ENCODE assay signal across 8 cellular contexts in genomic region chr2:20651731-20652099, GRCh38. TPM values are rescaled to one million over a fixed set of nuclear protein-coding genes. Genes with fewer than 3 reads are reported as not detected.
DNase-seq lines count a peak whose midpoint lies in the region; ATAC-seq, FAIRE-seq and TF ChIP-seq lines count a peak whose summit lies in the region.

No MANE protein-coding gene starts in this region.

- intact Hi-C loops in activated CD4-positive, alpha-beta T cell treated with anti-CD3 and anti-CD28 coated beads, Interleukin-2, amount 10 ng/mL, durations not matched to agents 24 days and 14 days (cut with micrococcal nuclease), result loop anchor here (1.0 to 5.0 kb wide), 5 partner anchors 10 to 409 kb away; partner anchors contain the start of genes LDAH and RHOB
- intact Hi-C loops in GM12878 (cut with micrococcal nuclease; ENCODE audit: unreplicated experiment) (no loop called here), lower lobe of right lung (cut with DNase I) (no loop called here), tibial artery (cut with DNase I; ENCODE audit: low total_unique reads) (no loop called here)

- no peaks in the 10 kb centered on the region for H3K79me2 ChIP-seq in GM12878 (ENCODE audit: control insufficient read depth, insufficient read depth, low read length)

- SMC1A ChIA-PET in GM12878 (lab: Charles Lee; ENCODE audit: uncharacterized antibody, unreplicated experiment), result interaction anchor here (0.6 to 3.3 kb wide), 15 partner anchors 9 to 600 kb away, joined by 3 to 22 read pairs (median 4); partner anchors contain the start of genes LAPTM4A and RHOB

- peaks cover 14% of the 10 kb centered on the region for H3K27me3 Mint-ChIP-seq in activated CD4-positive, alpha-beta T cell treated with anti-CD3 and anti-CD28 coated beads, Interleukin-2, amount 10 ng/mL, durations not matched to agents 24 days and 14 days

- no peaks in the 10 kb centered on the region for H3K9me3 Mint-ChIP-seq in activated CD4-positive, alpha-beta T cell treated with anti-CD3 and anti-CD28 coated beads, Interleukin-2, amount 10 ng/mL, durations not matched to agents 24 days and 14 days

- no peak for DNase-seq in activated CD4-positive, alpha-beta T cell treated with anti-CD3 and anti-CD28 coated beads, Interleukin-2, amount 10 ng/mL, durations not matched to agents 24 days and 14 days
- no peak for DNase-seq in activated CD4-positive, alpha-beta T cell treated with anti-CD3 and anti-CD28 coated beads, Interleukin-2, amount 50 U/mL, for 1 hour
- no peak for DNase-seq in GM12878 (ENCODE audit: low read depth, low spot score)
- DNase-seq in lower lobe of right lung, result peak; percentile 18
- DNase-seq in tibial artery, result no peak
- no peak for DNase-seq in H4 (ENCODE audit: low spot score)
- no peak for DNase-seq in hippocampal formation (lab: John Stamatoyannopoulos, UW)
- no peak for DNase-seq in stimulated activated CD4-positive, alpha-beta T cell treated with anti-CD3 and anti-CD28 coated beads, Interleukin-4, amount 100 ng/mL, for 4 hours

- TF ChIP-seq EP300 in GM12878 (IDR thresholded peaks at IDR 0.05; ENCODE audit: borderline replicate concordance in 1 of 2, control insufficient read depth in 1 of 2, low read depth in 2 of 2, low read length in 2 of 2), result no peak

- 77% methylated on average over 7 of the region's 7 CpGs for WGBS in GM12878 (ENCODE audit: insufficient coverage, insufficient replicate concordance, low lambda C conversion rate, missing lambda C conversion rate)

- in situ Hi-C loops in GM12878 (cut with MboI), result loop anchor here (25.0 kb wide), 1 partner anchor 461 kb away; the partner anchor contains the start of gene TDRD15

- H3K4me2 ChIP-seq in GM12878 (ENCODE audit: control insufficient read depth, insufficient read depth), result peak overlapping the region; percentile 60

- H3K36me3 Mint-ChIP-seq in activated CD4-positive, alpha-beta T cell treated with anti-CD3 and anti-CD28 coated beads, Interleukin-2, amount 10 ng/mL, durations not matched to agents 24 days and 14 days (ENCODE audit: low read depth), result no peaks in the 10 kb centered on the region

- RAD21 ChIA-PET in GM12878 (lab: Charles Lee; ENCODE audit: unreplicated experiment), result interaction anchor here (0.8 to 3.3 kb wide), 13 partner anchors 9 to 636 kb away, joined by 3 to 24 read pairs (median 6); partner anchors contain the start of gene RHOB

- H2AFZ ChIP-seq in GM12878 (ENCODE audit: control insufficient read depth, low read depth, low read length), result peak overlapping the region; percentile 69

- TF ChIP-seq RAD21 in GM12878 (IDR thresholded peaks at IDR 0.05; ENCODE audit: insufficient read depth, low read depth, low read length), result no peak

- peak overlapping the region; percentile 85 for H3K4me3 Mint-ChIP-seq in activated CD4-positive, alpha-beta T cell treated with anti-CD3 and anti-CD28 coated beads, Interleukin-2, amount 10 ng/mL, durations not matched to agents 24 days and 14 days

- no peaks in the 10 kb centered on the region for H3K36me3 ChIP-seq in GM12878 (ENCODE audit: control insufficient read depth in 2 of 2, insufficient read depth in 2 of 2, low read length in 1 of 2)
- no peaks in the 10 kb centered on the region for H3K36me3 ChIP-seq in lower lobe of right lung
- H3K36me3 ChIP-seq in tibial artery, result peaks cover 0 to 5% (median 3%) of the 10 kb centered on the region in 3 donors

- H3K4me1 ChIP-seq in GM12878 (ENCODE audit: control insufficient read depth, insufficient read depth, low read length) (peaks cover 4% of the 10 kb centered on the region), lower lobe of right lung (peaks cover 30% of the 10 kb centered on the region), tibial artery (peaks cover 0 to 50% (median 37%) of the 10 kb centered on the region in 4 donors)

- no peak overlapping the region for H3K9ac ChIP-seq in GM12878 (ENCODE audit: control insufficient read depth, insufficient read depth, low read length)

- POLR2A ChIA-PET in GM12878 (lab: Charles Lee), result interaction anchor here (1.3 kb wide), 1 partner anchor 205 kb away, joined by 5 read pairs; the partner anchor contains the start of gene RHOB

- no peaks in the 10 kb centered on the region for H3K9me3 ChIP-seq in GM12878 (replicated peaks; ENCODE audit: control insufficient read depth, insufficient read depth, low read length)
- H3K9me3 ChIP-seq in lower lobe of right lung, result no peaks in the 10 kb centered on the region
- H3K9me3 ChIP-seq in tibial artery, result no peaks in the 10 kb centered on the region

- no peak overlapping the region for H3K27ac ChIP-seq in GM12878 (ENCODE audit: control insufficient read depth, insufficient read depth)
- peak overlapping the region; percentile 97 for H3K27ac ChIP-seq in lower lobe of right lung
- H3K27ac ChIP-seq in tibial artery, result peak overlapping the region; percentile 98

- FAIRE-seq in GM12878 (lab: Jason Lieb, UNC), result no peak

- H3K27me3 ChIP-seq in GM12878 (replicated peaks in 1 of 2; ENCODE audit: control insufficient read depth in 2 of 2, insufficient read depth in 2 of 2, low read length in 1 of 2) (peaks cover 0 to 1% of the 10 kb centered on the region in 2 experiments; a peak in 1 of 4 replicates), lower lobe of right lung (ENCODE audit: low read depth) (no peaks in the 10 kb centered on the region), tibial artery (no peaks in the 10 kb centered on the region)

- TF ChIP-seq POLR2A in GM12878 (IDR thresholded peaks at IDR 0.05; ENCODE audit: low read depth, low read length), result no peak

- no peak for TF ChIP-seq CTCF in GM12878 (IDR thresholded peaks at IDR 0.05 in 2 of 3, conservative IDR thresholded peaks at IDR 0.05 in 1 of 3; ENCODE audit: control insufficient read depth in 2 of 3, extremely low read depth in 1 of 3, insufficient read depth in 1 of 3, low read depth in 3 of 3, low read length in 3 of 3)
- TF ChIP-seq CTCF in lower lobe of right lung (IDR thresholded peaks at IDR 0.05), result no peak
- TF ChIP-seq CTCF in tibial artery (IDR thresholded peaks at IDR 0.05), result no peak

- H3K27ac Mint-ChIP-seq in activated CD4-positive, alpha-beta T cell treated with anti-CD3 and anti-CD28 coated beads, Interleukin-2, amount 10 ng/mL, durations not matched to agents 24 days and 14 days, result peak overlapping the region; percentile 89

- ATAC-seq in GM12878 (no peak), lower lobe of right lung (no peak)

- CTCF ChIA-PET in GM12878 (lab: Yijun Ruan, JAX), result interaction anchor here (0.5 to 5.0 kb wide), 32 partner anchors 9 to 421 kb away, joined by 3 to 44 read pairs (median 5); partner anchors contain the start of gene RHOB

- no TSS peak for BruUV-seq in GM12878 (replicated peaks; lab: Mats Ljungman, UMichigan)

- H3K4me3 ChIP-seq in GM12878, result peak overlapping the region; percentile 96
- peak overlapping the region; percentile 96 for H3K4me3 ChIP-seq in lower lobe of right lung
- peak overlapping the region; percentile 92 to 97 for H3K4me3 ChIP-seq in tibial artery

- H4K20me1 ChIP-seq in GM12878 (ENCODE audit: control insufficient read depth, insufficient read depth), result no peaks in the 10 kb centered on the region

- peaks cover 29% of the 10 kb centered on the region for H3K4me1 Mint-ChIP-seq in activated CD4-positive, alpha-beta T cell treated with anti-CD3 and anti-CD28 coated beads, Interleukin-2, amount 10 ng/mL, durations not matched to agents 24 days and 14 days

TF ChIP-seq in GM12878, 131 proteins besides CTCF, POLR2A, EP300 and RAD21 (continues in another document):
- TF ChIP-seq IKZF1 (conservative IDR thresholded peaks at IDR 0.05) (no peak), ATF7 (IDR thresholded peaks at IDR 0.05; ENCODE audit: low read depth) (no peak)

RNA-seq across cellular contexts. Expression of gene HS1BP3, which starts 0.8 kb away (rescaled TPM):
- total RNA-seq in activated CD4-positive, alpha-beta T cell treated with anti-CD3 and anti-CD28 coated beads, Interleukin-2, amount 10 ng/mL, durations not matched to agents 24 days and 14 days, result 7.1 and 8.9 TPM in 2 replicates
- total RNA-seq in GM12878 (2013; cell fraction: nucleolus; rRNA removed), result 22.1 and 26.1 TPM in 2 replicates
- total RNA-seq in GM12878 (2014; rRNA removed) (5.0 TPM in 2 replicates), GM12878 (2014; rRNA removed; fragmentation: Illumina TruSeq; extraction: Trizol) (3.5 and 3.6 TPM in 2 replicates), GM12878 (2021) (4.8 and 5.3 TPM in 2 replicates), lower lobe of right lung (39.9 TPM)
- polyA plus RNA-seq in GM12878 (2011; ENCODE audit: low read depth), result 1.8 TPM
- polyA plus RNA-seq in GM12878 (2011; rRNA removed) (3.5 and 6.2 TPM in 2 replicates), GM12878 (2014; fragmentation: Illumina TruSeq; extraction: Trizol) (3.8 TPM in 2 replicates), GM12878 (2014; fragmentation: Nextera tagmentation; extraction: Ambion mirVana) (under 1 TPM; 0.47 to 0.57 TPM), GM12878 (2014; rRNA removed) (5.0 and 5.6 TPM in 2 replicates), GM12878 (2016; fragmentation: Nextera tagmentation; extraction: Ambion mirVana) (1 to 10 TPM; 4.3 to 7.2 TPM)
- 7.0 and 7.7 TPM in 2 replicates for polyA plus RNA-seq in GM12878 (2011; cell fraction: cytosol; rRNA removed)
- polyA plus RNA-seq in GM12878 (2011; cell fraction: nucleus; rRNA removed), result 18.3 and 19.8 TPM in 2 replicates
- 6.2 and 7.2 TPM in 2 replicates for polyA plus RNA-seq in GM12878 (2012)
- 4.7 and 10.1 TPM in 2 replicates for polyA minus RNA-seq in GM12878 (2011; rRNA and poly(A)+ RNA removed)
- 2.2 and 3.1 TPM in 2 replicates for polyA minus RNA-seq in GM12878 (2011; cell fraction: cytosol; rRNA and poly(A)+ RNA removed)
- polyA minus RNA-seq in GM12878 (2011; cell fraction: nucleus; rRNA and poly(A)+ RNA removed), result 12.8 and 18.7 TPM in 2 replicates
- 5.7 and 6.7 TPM in 2 replicates for total RNA-seq in H4 (2014; rRNA removed; shearing (Covaris generic))

RNA-seq across cellular contexts. Expression of gene GDF7, which starts 15.2 kb away (rescaled TPM):
- total RNA-seq in activated CD4-positive, alpha-beta T cell treated with anti-CD3 and anti-CD28 coated beads, Interleukin-2, amount 10 ng/mL, durations not matched to agents 24 days and 14 days, result 0.26 TPM in 2 replicates
- not detected in 2 replicates for total RNA-seq in GM12878 (2013; cell fraction: nucleolus; rRNA removed)
- total RNA-seq in GM12878 (2014; rRNA removed) (0.05 and 0.11 TPM in 2 replicates), GM12878 (2014; rRNA removed; fragmentation: Illumina TruSeq; extraction: Trizol) (0.04 and 0.05 TPM in 2 replicates), GM12878 (2021) (0.05 and 0.08 TPM in 2 replicates), lower lobe of right lung (0.62 TPM)
- 0.16 TPM for polyA plus RNA-seq in GM12878 (2011; ENCODE audit: low read depth)
- polyA plus RNA-seq in GM12878 (2011; rRNA removed) (not detected in 2 replicates), GM12878 (2014; fragmentation: Illumina TruSeq; extraction: Trizol) (0.04 and 0.05 TPM in 2 replicates), GM12878 (2014; fragmentation: Nextera tagmentation; extraction: Ambion mirVana) (under 1 TPM; 0.02 TPM), GM12878 (2014; rRNA removed) (0.04 and 0.06 TPM in 2 replicates), GM12878 (2016; fragmentation: Nextera tagmentation; extraction: Ambion mirVana) (under 1 TPM; 0.04 to 0.08 TPM)
- polyA plus RNA-seq in GM12878 (2011; cell fraction: cytosol; rRNA removed), result 0.01 and 0.02 TPM in 2 replicates
- polyA plus RNA-seq in GM12878 (2011; cell fraction: nucleus; rRNA removed), result 0.03 TPM in 2 replicates
- polyA plus RNA-seq in GM12878 (2012), result 0.13 and 0.16 TPM in 2 replicates
- under 0.01 TPM in 1 of 2 replicates, not detected in the other for polyA minus RNA-seq in GM12878 (2011; rRNA and poly(A)+ RNA removed)
- not detected in 2 replicates for polyA minus RNA-seq in GM12878 (2011; cell fraction: cytosol; rRNA and poly(A)+ RNA removed)
- not detected in 2 replicates for polyA minus RNA-seq in GM12878 (2011; cell fraction: nucleus; rRNA and poly(A)+ RNA removed)
- 0.02 and 0.04 TPM in 2 replicates for total RNA-seq in H4 (2014; rRNA removed; shearing (Covaris generic))
